In genomic region chr2:66541646-66542045, GRCh38 we compare ENCODE assay signal across 14 cellular contexts.
"Had no signal": no experiment of that assay in that cellular context is flagged by ENCODE, and none has a peak within 500 bp of the region (broad histone marks: within the 10 kb centered on the region; RNA-seq: fewer than 3 reads in every experiment).

No MANE protein-coding gene starts in this region.

- H3K27me3 ChIP-seq: body of pancreas, heart left ventricle, ovary had no signal

- H3K27ac Mint-ChIP-seq: activated B cell treated with CpG ODN at 0.5 μM for 24 hours; activated CD4-positive, alpha-beta T cell treated with anti-CD3 and anti-CD28 coated beads, Interleukin-2, amount 10 ng/mL, durations not matched to agents 24 days and 14 days; activated naive CD4-positive, alpha-beta T cell treated with anti-CD3 and anti-CD28 coated beads, Interleukin-2, amount 10 ng/mL, durations not matched to agents 7 days and 5 days; activated T-helper 2 cell treated with anti-CD3 and anti-CD28 coated beads, Interferon-gamma antibody, Interleukin-2, Interleukin-4, amounts not matched to agents 10 μg/mL and 5 μg/mL and 100 μg/mL, durations not matched to agents 14 hours and 24 hours and 36 hours; naive thymus-derived CD4-positive, alpha-beta T cell; T-helper 1 cell treated with Interleukin-12 subunit alpha and Interleukin-12 subunit beta and Interleukin-4 antibody, amounts not matched to agents 30 μg/mL and 1 μg/mL, for 36 hours had no signal

- H3K36me3 Mint-ChIP-seq: activated naive CD4-positive, alpha-beta T cell treated with anti-CD3 and anti-CD28 coated beads, Interleukin-2, amount 10 ng/mL, durations not matched to agents 7 days and 5 days; naive thymus-derived CD4-positive, alpha-beta T cell had no signal

- H3K9me3 Mint-ChIP-seq: activated B cell treated with CpG ODN at 0.5 μM for 24 hours; activated CD4-positive, alpha-beta T cell treated with anti-CD3 and anti-CD28 coated beads, Interleukin-2, amount 10 ng/mL, durations not matched to agents 24 days and 14 days; activated naive CD4-positive, alpha-beta T cell treated with anti-CD3 and anti-CD28 coated beads, Interleukin-2, amount 10 ng/mL, durations not matched to agents 7 days and 5 days; activated T-helper 2 cell treated with anti-CD3 and anti-CD28 coated beads, Interferon-gamma antibody, Interleukin-2, Interleukin-4, amounts not matched to agents 10 μg/mL and 5 μg/mL and 100 μg/mL, durations not matched to agents 14 hours and 24 hours and 36 hours; T-helper 1 cell treated with Interleukin-12 subunit alpha and Interleukin-12 subunit beta and Interleukin-4 antibody, amounts not matched to agents 30 μg/mL and 1 μg/mL, for 36 hours had no signal

- H3K27ac ChIP-seq: body of pancreas, heart left ventricle, ovary, thoracic aorta had no signal

- H3K4me3 Mint-ChIP-seq: activated B cell treated with CpG ODN at 0.5 μM for 24 hours; activated CD4-positive, alpha-beta T cell treated with anti-CD3 and anti-CD28 coated beads, Interleukin-2, amount 10 ng/mL, durations not matched to agents 24 days and 14 days; activated naive CD4-positive, alpha-beta T cell treated with anti-CD3 and anti-CD28 coated beads, Interleukin-2, amount 10 ng/mL, durations not matched to agents 7 days and 5 days; naive thymus-derived CD4-positive, alpha-beta T cell; T-helper 1 cell treated with Interleukin-12 subunit alpha and Interleukin-12 subunit beta and Interleukin-4 antibody, amounts not matched to agents 30 μg/mL and 1 μg/mL, for 36 hours had no signal

- H3K27me3 Mint-ChIP-seq: activated B cell treated with CpG ODN at 0.5 μM for 24 hours; activated CD4-positive, alpha-beta T cell treated with anti-CD3 and anti-CD28 coated beads, Interleukin-2, amount 10 ng/mL, durations not matched to agents 24 days and 14 days; activated naive CD4-positive, alpha-beta T cell treated with anti-CD3 and anti-CD28 coated beads, Interleukin-2, amount 10 ng/mL, durations not matched to agents 7 days and 5 days had no signal

- H3K4me1 Mint-ChIP-seq: activated B cell treated with CpG ODN at 0.5 μM for 24 hours; activated CD4-positive, alpha-beta T cell treated with anti-CD3 and anti-CD28 coated beads, Interleukin-2, amount 10 ng/mL, durations not matched to agents 24 days and 14 days; activated naive CD4-positive, alpha-beta T cell treated with anti-CD3 and anti-CD28 coated beads, Interleukin-2, amount 10 ng/mL, durations not matched to agents 7 days and 5 days; naive thymus-derived CD4-positive, alpha-beta T cell had no signal

- H3K4me3 ChIP-seq: body of pancreas, heart left ventricle, ovary, thoracic aorta had no signal

- H3K9me3 ChIP-seq: body of pancreas, heart left ventricle, ovary, thoracic aorta had no signal

- DNase-seq: activated B cell treated with CpG ODN at 0.5 μM for 24 hours; activated CD4-positive, alpha-beta T cell treated with anti-CD3 and anti-CD28 coated beads, Interleukin-2, amount 10 ng/mL, durations not matched to agents 24 days and 14 days; activated naive CD4-positive, alpha-beta T cell treated with anti-CD3 and anti-CD28 coated beads, Interleukin-2, amount 10 ng/mL, durations not matched to agents 7 days and 5 days; body of pancreas; cerebellar nuclear complex; heart left ventricle; naive thymus-derived CD4-positive, alpha-beta T cell; ovary; stimulated activated CD4-positive, alpha-beta T cell treated with anti-CD3 and anti-CD28 coated beads, Interleukin-4, amount 100 ng/mL, for 1 hour; stimulated activated CD8-positive, alpha-beta memory T cell treated with anti-CD3 and anti-CD28 coated beads, Interleukin-4, amount 100 ng/mL, for 48 hours; stimulated activated naive CD8-positive, alpha-beta T cell treated with anti-CD3 and anti-CD28 coated beads, Interleukin-15, Interleukin-2, amounts not matched to agents 100 U/mL and 50 U/mL, for 24 hours had no signal

- H3K36me3 ChIP-seq: heart left ventricle, ovary, thoracic aorta had no signal
